Comparison of ENCODE assay signal across 11 cellular contexts in the genomic region with DNA sequence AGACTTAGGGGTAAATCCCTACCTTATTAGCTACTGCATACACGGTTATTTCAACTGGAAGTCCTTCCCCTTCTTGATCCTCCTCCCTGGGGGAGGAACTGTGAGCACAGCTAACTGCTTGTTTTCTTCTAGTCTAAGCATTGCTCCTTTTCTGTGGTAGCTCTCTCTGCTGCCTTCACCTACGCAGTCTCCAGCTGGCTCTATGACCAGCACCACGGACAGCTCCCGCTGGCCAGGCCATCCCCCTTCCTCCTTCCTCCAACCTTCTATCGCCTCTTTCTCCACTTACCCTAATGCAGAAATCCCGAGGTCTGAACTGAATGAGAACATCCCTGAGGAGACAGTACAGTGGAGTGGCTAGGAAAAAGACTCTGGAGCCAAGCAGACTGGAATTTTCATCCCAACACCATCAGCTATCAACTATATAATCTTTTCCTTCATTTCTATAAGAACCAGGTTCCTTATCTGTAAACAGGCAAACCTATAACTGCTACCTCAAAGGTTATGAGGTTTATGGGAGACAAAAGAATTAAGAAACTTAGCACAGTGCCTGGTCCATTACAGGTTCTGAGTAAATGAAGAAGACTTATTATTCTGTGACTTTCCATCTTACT. TPM values are rescaled to one million over a fixed set of nuclear protein-coding genes. Genes with fewer than 3 reads are reported as not detected.
DNase-seq lines count a peak whose midpoint lies in the region; ATAC-seq and TF ChIP-seq lines count a peak whose summit lies in the region.
"Had no signal": no experiment of that assay in that cellular context is flagged by ENCODE, and none has a peak within 500 bp of the region (broad histone marks: within the 10 kb centered on the region; RNA-seq: fewer than 3 reads in every experiment).

No MANE protein-coding gene starts in this region.

- no peak overlapping the region for H3K9ac ChIP-seq in fibroblast of lung (ENCODE audit: insufficient read depth, low read length)

- no peaks in the 10 kb centered on the region for H3K9me3 ChIP-seq in fibroblast of lung (ENCODE audit: control insufficient read depth, insufficient read depth, low read depth, low read length)
- H3K9me3 ChIP-seq in suprapubic skin, result no peaks in the 10 kb centered on the region
- H3K9me3 ChIP-seq: BE2C had no signal

- no peak for ATAC-seq in HG02884 (IDR thresholded peaks at IDR 0.05; ENCODE audit: unreplicated experiment)

- DNase-seq in activated naive CD4-positive, alpha-beta T cell treated with anti-CD3 and anti-CD28 coated beads for 36 hours, result peak; percentile 41
- DNase-seq in activated naive CD4-positive, alpha-beta T cell treated with anti-CD3 and anti-CD28 coated beads, Interleukin-2, amount 50 U/mL, for 16 hours, result no peak
- DNase-seq in fibroblast of lung (ENCODE audit: low read depth in 2 of 2) (peak; percentile 25 to 42), suprapubic skin (ENCODE audit: low spot score in 2 of 2) (no peak)
- DNase-seq in stimulated activated CD8-positive, alpha-beta memory T cell treated with anti-CD3 and anti-CD28 coated beads, Interleukin-4, amount 100 ng/mL, for 48 hours, result peak; percentile 53
- DNase-seq in activated CD8-positive, alpha-beta memory T cell treated with anti-CD3 and anti-CD28 coated beads, Interleukin-2, amount 50 U/mL, for 48 hours, result no peak
- DNase-seq: BE2C had no signal

- H3K27me3 Mint-ChIP-seq in activated naive CD4-positive, alpha-beta T cell treated with anti-CD3 and anti-CD28 coated beads for 36 hours (ENCODE audit: low read depth), result peaks cover 44% of the 10 kb centered on the region

- intact Hi-C loops in activated naive CD4-positive, alpha-beta T cell treated with anti-CD3 and anti-CD28 coated beads for 36 hours (cut with micrococcal nuclease), result loop anchor here (5.0 kb wide), 1 partner anchor 261 kb away; the partner anchor contains the start of gene PTPRN

- H3K27ac ChIP-seq in fibroblast of lung (ENCODE audit: insufficient read depth, low read length), result no peak overlapping the region
- no peak overlapping the region for H3K27ac ChIP-seq in suprapubic skin

- TF ChIP-seq POLR2A in suprapubic skin (IDR thresholded peaks at IDR 0.05), result no peak

- TF ChIP-seq EP300 in suprapubic skin (IDR thresholded peaks at IDR 0.05), result no peak

- WGBS in suprapubic skin, result 11% methylated on average over 6 of the region's 6 CpGs

- H3K27me3 ChIP-seq in fibroblast of lung (ENCODE audit: control insufficient read depth, insufficient read depth, low read length), result peaks cover 11% of the 10 kb centered on the region
- H3K27me3 ChIP-seq in suprapubic skin, result peaks cover 81% of the 10 kb centered on the region

- no peaks in the 10 kb centered on the region for H3K79me2 ChIP-seq in fibroblast of lung (ENCODE audit: control insufficient read depth, insufficient read depth, low read length)

- H4K20me1 ChIP-seq in fibroblast of lung (ENCODE audit: control insufficient read depth, extremely low read depth, insufficient read depth, low read length), result no peaks in the 10 kb centered on the region

- no peak overlapping the region for H2AFZ ChIP-seq in fibroblast of lung (ENCODE audit: low read length)

- H3K4me1 ChIP-seq in fibroblast of lung (ENCODE audit: control insufficient read depth, extremely low read depth, insufficient read depth, low read length), result no peaks in the 10 kb centered on the region
- peaks cover 5% of the 10 kb centered on the region for H3K4me1 ChIP-seq in suprapubic skin
- H3K4me1 ChIP-seq: BE2C had no signal

- no peaks in the 10 kb centered on the region for H3K36me3 Mint-ChIP-seq in activated naive CD4-positive, alpha-beta T cell treated with anti-CD3 and anti-CD28 coated beads for 36 hours (ENCODE audit: low read depth)
- H3K36me3 Mint-ChIP-seq: IgD-negative memory B cell had no signal

- peaks cover 7% of the 10 kb centered on the region for H3K4me1 Mint-ChIP-seq in activated naive CD4-positive, alpha-beta T cell treated with anti-CD3 and anti-CD28 coated beads for 36 hours (ENCODE audit: low read depth)

- H3K4me3 ChIP-seq in fibroblast of lung (replicated peaks in 1 of 4; ENCODE audit: control extremely low read depth in 1 of 4, insufficient read depth in 1 of 4, low read depth in 3 of 4, low read length in 4 of 4), result no peak overlapping the region
- H3K4me3 ChIP-seq in suprapubic skin, result no peak overlapping the region

- CTCF ChIA-PET in activated naive CD4-positive, alpha-beta T cell treated with anti-CD3 and anti-CD28 coated beads for 36 hours (lab: Charles Lee), result interaction anchor here (0.6 to 1.7 kb wide), 7 partner anchors 16 to 407 kb away, joined by 3 to 6 read pairs (median 4); no protein-coding TSS in a partner anchor

- H3K27ac Mint-ChIP-seq in activated naive CD4-positive, alpha-beta T cell treated with anti-CD3 and anti-CD28 coated beads for 36 hours, result no peak overlapping the region
- H3K27ac Mint-ChIP-seq: dendritic cell treated with granulocyte-macrophage colony-stimulating factor and Interleukin-4, amounts not matched to agents 40 ng/mL and 50 ng/mL, for 4 days; IgD-negative memory B cell had no signal

- H3K4me2 ChIP-seq in fibroblast of lung (ENCODE audit: extremely low read depth, insufficient read depth, low read length), result no peak overlapping the region

- H3K36me3 ChIP-seq in fibroblast of lung (ENCODE audit: control insufficient read depth, insufficient read depth, low read length), result no peaks in the 10 kb centered on the region
- H3K36me3 ChIP-seq in suprapubic skin, result no peaks in the 10 kb centered on the region
- H3K36me3 ChIP-seq: BE2C had no signal

- no peak for TF ChIP-seq CTCF in fibroblast of lung (conservative IDR thresholded peaks at IDR 0.05 in 1 of 2, IDR thresholded peaks at IDR 0.05 in 1 of 2; ENCODE audit: low read depth in 1 of 2, low read length in 2 of 2)
- no peak for TF ChIP-seq CTCF in suprapubic skin (IDR thresholded peaks at IDR 0.05)

- H3K9me3 Mint-ChIP-seq in activated naive CD4-positive, alpha-beta T cell treated with anti-CD3 and anti-CD28 coated beads for 36 hours, result no peaks in the 10 kb centered on the region
- H3K9me3 Mint-ChIP-seq: dendritic cell treated with granulocyte-macrophage colony-stimulating factor and Interleukin-4, amounts not matched to agents 40 ng/mL and 50 ng/mL, for 4 days; IgD-negative memory B cell had no signal

- H3K4me3 Mint-ChIP-seq in activated naive CD4-positive, alpha-beta T cell treated with anti-CD3 and anti-CD28 coated beads for 36 hours, result no peak overlapping the region
- H3K4me3 Mint-ChIP-seq: dendritic cell treated with granulocyte-macrophage colony-stimulating factor and Interleukin-4, amounts not matched to agents 40 ng/mL and 50 ng/mL, for 4 days; IgD-negative memory B cell had no signal

TF ChIP-seq in PFSK-1, 5 proteins besides CTCF, POLR2A, EP300 and RAD21:
- TF ChIP-seq POLR2AphosphoS5 (IDR thresholded peaks at IDR 0.05; ENCODE audit: low read depth, low read length), result no peak
- TF ChIP-seq, protein P1, sequence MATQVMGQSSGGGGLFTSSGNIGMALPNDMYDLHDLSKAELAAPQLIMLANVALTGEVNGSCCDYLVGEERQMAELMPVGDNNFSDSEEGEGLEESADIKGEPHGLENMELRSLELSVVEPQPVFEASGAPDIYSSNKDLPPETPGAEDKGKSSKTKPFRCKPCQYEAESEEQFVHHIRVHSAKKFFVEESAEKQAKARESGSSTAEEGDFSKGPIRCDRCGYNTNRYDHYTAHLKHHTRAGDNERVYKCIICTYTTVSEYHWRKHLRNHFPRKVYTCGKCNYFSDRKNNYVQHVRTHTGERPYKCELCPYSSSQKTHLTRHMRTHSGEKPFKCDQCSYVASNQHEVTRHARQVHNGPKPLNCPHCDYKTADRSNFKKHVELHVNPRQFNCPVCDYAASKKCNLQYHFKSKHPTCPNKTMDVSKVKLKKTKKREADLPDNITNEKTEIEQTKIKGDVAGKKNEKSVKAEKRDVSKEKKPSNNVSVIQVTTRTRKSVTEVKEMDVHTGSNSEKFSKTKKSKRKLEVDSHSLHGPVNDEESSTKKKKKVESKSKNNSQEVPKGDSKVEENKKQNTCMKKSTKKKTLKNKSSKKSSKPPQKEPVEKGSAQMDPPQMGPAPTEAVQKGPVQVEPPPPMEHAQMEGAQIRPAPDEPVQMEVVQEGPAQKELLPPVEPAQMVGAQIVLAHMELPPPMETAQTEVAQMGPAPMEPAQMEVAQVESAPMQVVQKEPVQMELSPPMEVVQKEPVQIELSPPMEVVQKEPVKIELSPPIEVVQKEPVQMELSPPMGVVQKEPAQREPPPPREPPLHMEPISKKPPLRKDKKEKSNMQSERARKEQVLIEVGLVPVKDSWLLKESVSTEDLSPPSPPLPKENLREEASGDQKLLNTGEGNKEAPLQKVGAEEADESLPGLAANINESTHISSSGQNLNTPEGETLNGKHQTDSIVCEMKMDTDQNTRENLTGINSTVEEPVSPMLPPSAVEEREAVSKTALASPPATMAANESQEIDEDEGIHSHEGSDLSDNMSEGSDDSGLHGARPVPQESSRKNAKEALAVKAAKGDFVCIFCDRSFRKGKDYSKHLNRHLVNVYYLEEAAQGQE (IDR thresholded peaks at IDR 0.05; ENCODE audit: insufficient read depth in 1 of 2, low read depth in 2 of 2, low read length in 2 of 2), result peak; percentile 95 to 96
- TF ChIP-seq SIN3A (IDR thresholded peaks at IDR 0.05; ENCODE audit: borderline replicate concordance, insufficient read depth, low read length), result no peak
- TF ChIP-seq FOXP2 (optimal IDR thresholded peaks at IDR 0.05; ENCODE audit: borderline replicate concordance, extremely low read depth, extremely low read length, insufficient read depth), result no peak
- TF ChIP-seq TAF1 (IDR thresholded peaks at IDR 0.05; ENCODE audit: borderline replicate concordance, insufficient read depth, low read length), result no peak

RNA-seq across cellular contexts. Expression of gene CFAP65, which starts 4.7 kb away (rescaled TPM):
- not detected for total RNA-seq in activated naive CD4-positive, alpha-beta T cell treated with anti-CD3 and anti-CD28 coated beads for 36 hours
- not detected for polyA plus RNA-seq in PFSK-1 (2012; ENCODE audit: insufficient read length, low read depth)
- total RNA-seq in fibroblast of lung, result not detected in 2 replicates
- not detected in 2 replicates for polyA plus RNA-seq in fibroblast of lung
- not detected in 2 replicates for polyA plus RNA-seq in fibroblast of lung (2012)
- polyA minus RNA-seq in fibroblast of lung (ENCODE audit: low replicate concordance), result 0.15 TPM in 1 of 2 replicates, not detected in the other
- total RNA-seq in suprapubic skin, result not detected
- polyA plus RNA-seq: IgD-negative memory B cell had no signal

RNA-seq across cellular contexts. Expression of gene IHH, which starts 14.7 kb away (rescaled TPM):
- total RNA-seq in activated naive CD4-positive, alpha-beta T cell treated with anti-CD3 and anti-CD28 coated beads for 36 hours, result not detected
- 0.14 TPM for polyA plus RNA-seq in PFSK-1 (2012; ENCODE audit: insufficient read length, low read depth)
- total RNA-seq in fibroblast of lung, result not detected in 2 replicates
- not detected in 2 replicates for polyA plus RNA-seq in fibroblast of lung
- 0.06 TPM in 1 of 2 replicates, not detected in the other for polyA plus RNA-seq in fibroblast of lung (2012)
- polyA minus RNA-seq in fibroblast of lung (ENCODE audit: low replicate concordance), result not detected in 2 replicates
- under 1 TPM in 2 of 4 donors, not detected in 2; 0.23 to 0.30 TPM for total RNA-seq in suprapubic skin
- polyA plus RNA-seq: IgD-negative memory B cell had no signal

RNA-seq across cellular contexts. Expression of gene CRYBA2, which starts 52.8 kb away (rescaled TPM):
- total RNA-seq in activated naive CD4-positive, alpha-beta T cell treated with anti-CD3 and anti-CD28 coated beads for 36 hours, result not detected
- polyA plus RNA-seq in PFSK-1 (2012; ENCODE audit: insufficient read length, low read depth), result not detected
- total RNA-seq in fibroblast of lung, result not detected in 2 replicates
- polyA plus RNA-seq in fibroblast of lung, result not detected in 2 replicates
- not detected in 2 replicates for polyA plus RNA-seq in fibroblast of lung (2012)
- polyA minus RNA-seq in fibroblast of lung (ENCODE audit: low replicate concordance), result not detected in 2 replicates
- total RNA-seq in suprapubic skin, result not detected
- polyA plus RNA-seq: IgD-negative memory B cell had no signal

Comparison
In these comparisons a context has a peak if more than half of its experiments do, and no peak if none do; other contexts are left out.
1. DNase-seq: peak in activated naive CD4-positive, alpha-beta T cell treated with anti-CD3 and anti-CD28 coated beads for 36 hours (single experiment), fibroblast of lung (2 of 2) and stimulated activated CD8-positive, alpha-beta memory T cell treated with anti-CD3 and anti-CD28 coated beads, Interleukin-4, amount 100 ng/mL, for 48 hours (single experiment); none in activated naive CD4-positive, alpha-beta T cell treated with anti-CD3 and anti-CD28 coated beads, Interleukin-2, amount 50 U/mL, for 16 hours (single experiment), activated CD8-positive, alpha-beta memory T cell treated with anti-CD3 and anti-CD28 coated beads, Interleukin-2, amount 50 U/mL, for 48 hours (single experiment) and suprapubic skin (0 of 2).